1 cellular context compared by ENCODE assay signal in the genomic region with DNA sequence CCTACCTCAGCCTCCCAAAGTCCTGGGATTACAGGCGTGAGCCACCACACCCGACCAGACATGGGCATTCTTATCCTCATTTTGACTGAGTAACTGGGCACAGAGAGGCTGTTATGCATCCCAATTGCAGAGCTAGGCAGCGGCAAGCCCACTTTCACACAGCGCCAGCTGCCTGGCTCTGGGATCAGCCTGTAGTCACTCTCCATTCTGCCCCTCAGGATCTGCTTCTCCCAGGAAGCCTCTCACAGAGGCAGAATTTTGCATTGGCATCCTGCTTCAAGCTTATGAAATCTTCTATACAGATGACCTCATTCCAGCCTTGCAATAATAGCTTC.
TF ChIP-seq lines count a peak whose summit lies in the region.

No MANE protein-coding gene starts in this region.

TF ChIP-seq in HepG2, 621 proteins besides CTCF, POLR2A, EP300 and RAD21 (continued from another document):
- 0 out of 2 replicates have a peak, but pooled peaks have one; percentile 1 for TF ChIP-seq ZNF670 (CRISPR knock-in tag; IDR thresholded peaks at IDR 0.05; ENCODE audit: borderline replicate concordance)
- TF ChIP-seq, protein P1, sequence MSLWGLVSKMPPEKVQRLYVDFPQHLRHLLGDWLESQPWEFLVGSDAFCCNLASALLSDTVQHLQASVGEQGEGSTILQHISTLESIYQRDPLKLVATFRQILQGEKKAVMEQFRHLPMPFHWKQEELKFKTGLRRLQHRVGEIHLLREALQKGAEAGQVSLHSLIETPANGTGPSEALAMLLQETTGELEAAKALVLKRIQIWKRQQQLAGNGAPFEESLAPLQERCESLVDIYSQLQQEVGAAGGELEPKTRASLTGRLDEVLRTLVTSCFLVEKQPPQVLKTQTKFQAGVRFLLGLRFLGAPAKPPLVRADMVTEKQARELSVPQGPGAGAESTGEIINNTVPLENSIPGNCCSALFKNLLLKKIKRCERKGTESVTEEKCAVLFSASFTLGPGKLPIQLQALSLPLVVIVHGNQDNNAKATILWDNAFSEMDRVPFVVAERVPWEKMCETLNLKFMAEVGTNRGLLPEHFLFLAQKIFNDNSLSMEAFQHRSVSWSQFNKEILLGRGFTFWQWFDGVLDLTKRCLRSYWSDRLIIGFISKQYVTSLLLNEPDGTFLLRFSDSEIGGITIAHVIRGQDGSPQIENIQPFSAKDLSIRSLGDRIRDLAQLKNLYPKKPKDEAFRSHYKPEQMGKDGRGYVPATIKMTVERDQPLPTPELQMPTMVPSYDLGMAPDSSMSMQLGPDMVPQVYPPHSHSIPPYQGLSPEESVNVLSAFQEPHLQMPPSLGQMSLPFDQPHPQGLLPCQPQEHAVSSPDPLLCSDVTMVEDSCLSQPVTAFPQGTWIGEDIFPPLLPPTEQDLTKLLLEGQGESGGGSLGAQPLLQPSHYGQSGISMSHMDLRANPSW (CRISPR knock-in tag; IDR thresholded peaks at IDR 0.05; ENCODE audit: borderline replicate concordance) = no peak
- no peak for TF ChIP-seq MEIS1 (CRISPR knock-in tag; IDR thresholded peaks at IDR 0.05; ENCODE audit: borderline replicate concordance)
- TF ChIP-seq ZNF274 (CRISPR knock-in tag; IDR thresholded peaks at IDR 0.05) = 0 out of 2 replicates have a peak, but pooled peaks have one; percentile 5
- TF ChIP-seq, protein P2, sequence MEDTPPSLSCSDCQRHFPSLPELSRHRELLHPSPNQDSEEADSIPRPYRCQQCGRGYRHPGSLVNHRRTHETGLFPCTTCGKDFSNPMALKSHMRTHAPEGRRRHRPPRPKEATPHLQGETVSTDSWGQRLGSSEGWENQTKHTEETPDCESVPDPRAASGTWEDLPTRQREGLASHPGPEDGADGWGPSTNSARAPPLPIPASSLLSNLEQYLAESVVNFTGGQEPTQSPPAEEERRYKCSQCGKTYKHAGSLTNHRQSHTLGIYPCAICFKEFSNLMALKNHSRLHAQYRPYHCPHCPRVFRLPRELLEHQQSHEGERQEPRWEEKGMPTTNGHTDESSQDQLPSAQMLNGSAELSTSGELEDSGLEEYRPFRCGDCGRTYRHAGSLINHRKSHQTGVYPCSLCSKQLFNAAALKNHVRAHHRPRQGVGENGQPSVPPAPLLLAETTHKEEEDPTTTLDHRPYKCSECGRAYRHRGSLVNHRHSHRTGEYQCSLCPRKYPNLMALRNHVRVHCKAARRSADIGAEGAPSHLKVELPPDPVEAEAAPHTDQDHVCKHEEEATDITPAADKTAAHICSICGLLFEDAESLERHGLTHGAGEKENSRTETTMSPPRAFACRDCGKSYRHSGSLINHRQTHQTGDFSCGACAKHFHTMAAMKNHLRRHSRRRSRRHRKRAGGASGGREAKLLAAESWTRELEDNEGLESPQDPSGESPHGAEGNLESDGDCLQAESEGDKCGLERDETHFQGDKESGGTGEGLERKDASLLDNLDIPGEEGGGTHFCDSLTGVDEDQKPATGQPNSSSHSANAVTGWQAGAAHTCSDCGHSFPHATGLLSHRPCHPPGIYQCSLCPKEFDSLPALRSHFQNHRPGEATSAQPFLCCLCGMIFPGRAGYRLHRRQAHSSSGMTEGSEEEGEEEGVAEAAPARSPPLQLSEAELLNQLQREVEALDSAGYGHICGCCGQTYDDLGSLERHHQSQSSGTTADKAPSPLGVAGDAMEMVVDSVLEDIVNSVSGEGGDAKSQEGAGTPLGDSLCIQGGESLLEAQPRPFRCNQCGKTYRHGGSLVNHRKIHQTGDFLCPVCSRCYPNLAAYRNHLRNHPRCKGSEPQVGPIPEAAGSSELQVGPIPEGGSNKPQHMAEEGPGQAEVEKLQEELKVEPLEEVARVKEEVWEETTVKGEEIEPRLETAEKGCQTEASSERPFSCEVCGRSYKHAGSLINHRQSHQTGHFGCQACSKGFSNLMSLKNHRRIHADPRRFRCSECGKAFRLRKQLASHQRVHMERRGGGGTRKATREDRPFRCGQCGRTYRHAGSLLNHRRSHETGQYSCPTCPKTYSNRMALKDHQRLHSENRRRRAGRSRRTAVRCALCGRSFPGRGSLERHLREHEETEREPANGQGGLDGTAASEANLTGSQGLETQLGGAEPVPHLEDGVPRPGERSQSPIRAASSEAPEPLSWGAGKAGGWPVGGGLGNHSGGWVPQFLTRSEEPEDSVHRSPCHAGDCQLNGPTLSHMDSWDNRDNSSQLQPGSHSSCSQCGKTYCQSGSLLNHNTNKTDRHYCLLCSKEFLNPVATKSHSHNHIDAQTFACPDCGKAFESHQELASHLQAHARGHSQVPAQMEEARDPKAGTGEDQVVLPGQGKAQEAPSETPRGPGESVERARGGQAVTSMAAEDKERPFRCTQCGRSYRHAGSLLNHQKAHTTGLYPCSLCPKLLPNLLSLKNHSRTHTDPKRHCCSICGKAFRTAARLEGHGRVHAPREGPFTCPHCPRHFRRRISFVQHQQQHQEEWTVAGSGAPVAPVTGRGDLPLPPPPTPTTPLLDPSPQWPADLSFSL (CRISPR knock-in tag; IDR thresholded peaks at IDR 0.05) = no peak
- 0 out of 2 replicates have a peak, but pooled peaks have one; percentile 45 for TF ChIP-seq ZNF891 (CRISPR knock-in tag; IDR thresholded peaks at IDR 0.05)
- TF ChIP-seq ZC3H13 (CRISPR knock-in tag; IDR thresholded peaks at IDR 0.05) = 0 out of 2 replicates have a peak, but pooled peaks have one; percentile 15
- no peak for TF ChIP-seq ZNF124 (CRISPR knock-in tag; IDR thresholded peaks at IDR 0.05)
- peak; percentile 88 for TF ChIP-seq ZNF768 (CRISPR knock-in tag; IDR thresholded peaks at IDR 0.05)
- no peak for TF ChIP-seq RBM22 (optimal IDR thresholded peaks at IDR 0.05; ENCODE audit: low read length)
- no peak for TF ChIP-seq ZNF878 (CRISPR knock-in tag; IDR thresholded peaks at IDR 0.05)
- 0 out of 2 replicates have a peak, but pooled peaks have one; percentile 1 for TF ChIP-seq XBP1 (CRISPR knock-in tag; IDR thresholded peaks at IDR 0.05)
- TF ChIP-seq ZNF549 (CRISPR knock-in tag; IDR thresholded peaks at IDR 0.05) = no peak
- no peak for TF ChIP-seq ZNF557 (CRISPR knock-in tag; IDR thresholded peaks at IDR 0.05)
- no peak for TF ChIP-seq NCOA1 (CRISPR knock-in tag; IDR thresholded peaks at IDR 0.05)
- no peak for TF ChIP-seq HNRNPLL (IDR thresholded peaks at IDR 0.05; ENCODE audit: low read depth, low read length, poor library complexity, severe bottlenecking)
- TF ChIP-seq ZNF232 (CRISPR knock-in tag; IDR thresholded peaks at IDR 0.05; ENCODE audit: borderline replicate concordance) = no peak
- 0 out of 2 replicates have a peak, but pooled peaks have one; percentile 32 for TF ChIP-seq ZNF460 (CRISPR knock-in tag; IDR thresholded peaks at IDR 0.05; ENCODE audit: borderline replicate concordance)
- TF ChIP-seq NRL (CRISPR knock-in tag; IDR thresholded peaks at IDR 0.05; ENCODE audit: borderline replicate concordance) = peak; percentile 37; the same call in 1 of the 2 replicates
- no peak for TF ChIP-seq ZNF121 (CRISPR knock-in tag; IDR thresholded peaks at IDR 0.05)
- TF ChIP-seq MBD4 (IDR thresholded peaks at IDR 0.05; ENCODE audit: borderline replicate concordance, low read length) = no peak
- TF ChIP-seq SRY (CRISPR knock-in tag; IDR thresholded peaks at IDR 0.05) = 0 out of 2 replicates have a peak, but pooled peaks have one; percentile 78
- no peak for TF ChIP-seq ZNF749 (CRISPR knock-in tag; IDR thresholded peaks at IDR 0.05; ENCODE audit: borderline replicate concordance)
- TF ChIP-seq, protein P3, sequence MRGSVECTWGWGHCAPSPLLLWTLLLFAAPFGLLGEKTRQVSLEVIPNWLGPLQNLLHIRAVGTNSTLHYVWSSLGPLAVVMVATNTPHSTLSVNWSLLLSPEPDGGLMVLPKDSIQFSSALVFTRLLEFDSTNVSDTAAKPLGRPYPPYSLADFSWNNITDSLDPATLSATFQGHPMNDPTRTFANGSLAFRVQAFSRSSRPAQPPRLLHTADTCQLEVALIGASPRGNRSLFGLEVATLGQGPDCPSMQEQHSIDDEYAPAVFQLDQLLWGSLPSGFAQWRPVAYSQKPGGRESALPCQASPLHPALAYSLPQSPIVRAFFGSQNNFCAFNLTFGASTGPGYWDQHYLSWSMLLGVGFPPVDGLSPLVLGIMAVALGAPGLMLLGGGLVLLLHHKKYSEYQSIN (CRISPR knock-in tag; IDR thresholded peaks at IDR 0.05; ENCODE audit: borderline replicate concordance) = no peak
- TF ChIP-seq, protein P4, sequence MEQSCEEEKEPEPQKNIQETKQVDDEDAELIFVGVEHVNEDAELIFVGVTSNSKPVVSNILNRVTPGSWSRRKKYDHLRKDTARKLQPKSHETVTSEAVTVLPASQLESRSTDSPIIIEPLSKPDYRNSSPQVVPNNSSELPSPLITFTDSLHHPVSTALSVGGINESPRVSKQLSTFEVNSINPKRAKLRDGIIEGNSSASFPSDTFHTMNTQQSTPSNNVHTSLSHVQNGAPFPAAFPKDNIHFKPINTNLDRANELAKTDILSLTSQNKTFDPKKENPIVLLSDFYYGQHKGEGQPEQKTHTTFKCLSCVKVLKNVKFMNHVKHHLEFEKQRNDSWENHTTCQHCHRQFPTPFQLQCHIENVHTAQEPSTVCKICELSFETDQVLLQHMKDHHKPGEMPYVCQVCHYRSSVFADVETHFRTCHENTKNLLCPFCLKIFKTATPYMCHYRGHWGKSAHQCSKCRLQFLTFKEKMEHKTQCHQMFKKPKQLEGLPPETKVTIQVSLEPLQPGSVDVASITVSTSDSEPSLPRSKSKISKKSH (CRISPR knock-in tag; IDR thresholded peaks at IDR 0.05; ENCODE audit: borderline replicate concordance) = 0 out of 2 replicates have a peak, but pooled peaks have one; percentile 60
- no peak for TF ChIP-seq TAF1 (CRISPR knock-in tag; IDR thresholded peaks at IDR 0.05)
- no peak for TF ChIP-seq SAFB2 (CRISPR knock-in tag; IDR thresholded peaks at IDR 0.05; ENCODE audit: borderline replicate concordance, low read depth)
